25 cellular contexts compared by ENCODE assay signal in genomic region chr7:151138541-151138910, GRCh38. TPM values are rescaled to one million over a fixed set of nuclear protein-coding genes. Genes with fewer than 3 reads are reported as not detected.
DNase-seq lines count a peak whose midpoint lies in the region; ATAC-seq and TF ChIP-seq lines count a peak whose summit lies in the region.
"Had no signal": no experiment of that assay in that cellular context is flagged by ENCODE, and none has a peak within 500 bp of the region (broad histone marks: within the 10 kb centered on the region; RNA-seq: fewer than 3 reads in every experiment).

No MANE protein-coding gene starts in this region.

- H3K9ac ChIP-seq in HUES6 (ENCODE audit: low read length): no peak overlapping the region
- H3K9ac ChIP-seq in iPS-15b (ENCODE audit: low read depth, low read length): no peak overlapping the region
- H3K9ac ChIP-seq: GM23248 had no signal

- H3K27me3 ChIP-seq in HUES6 (ENCODE audit: control insufficient read depth, insufficient read depth, low read length) (peaks cover 38% of the 10 kb centered on the region), iPS-15b (ENCODE audit: control insufficient read depth, insufficient read depth, low read length) (peaks cover 25% of the 10 kb centered on the region), breast epithelium (no peaks in the 10 kb centered on the region)

- no peaks in the 10 kb centered on the region for H3K4me1 Mint-ChIP-seq in activated T-cell treated with anti-CD3 and anti-CD28 coated beads, Interleukin-2, amount 50 U/mL, for 4 hours (ENCODE audit: low read depth)
- H3K4me1 Mint-ChIP-seq in progenitor cell of endocrine pancreas (ENCODE audit: low read depth): peaks cover 28% of the 10 kb centered on the region
- H3K4me1 Mint-ChIP-seq: activated CD4-positive, alpha-beta T cell treated with anti-CD3 and anti-CD28 coated beads, Interleukin-2, amount 10 ng/mL, durations not matched to agents 24 days and 14 days; activated CD8-positive, alpha-beta memory T cell treated with anti-CD3 and anti-CD28 coated beads, Interleukin-2, amount 10 ng/mL, durations not matched to agents 7 days and 5 days; T-cell had no signal

- no peak for ATAC-seq in activated T-cell treated with anti-CD3 and anti-CD28 coated beads, Interleukin-2, amount 50 U/mL, for 4 hours
- ATAC-seq in HG03097 (IDR thresholded peaks at IDR 0.05; ENCODE audit: low FRiP score, unreplicated experiment): no peak
- ATAC-seq: activated CD8-positive, alpha-beta memory T cell treated with anti-CD3 and anti-CD28 coated beads, Interleukin-2, amount 10 ng/mL, durations not matched to agents 7 days and 5 days; lower lobe of right lung; T-cell had no signal

- TF ChIP-seq CTCF in progenitor cell of endocrine pancreas (IDR thresholded peaks at IDR 0.05; ENCODE audit: unreplicated experiment) (no peak), breast epithelium (IDR thresholded peaks at IDR 0.05) (no peak)

- intact Hi-C loops in breast epithelium (cut with DNase I; ENCODE audit: low total_unique reads): no loop called here

- H3K4me3 ChIP-seq in HUES6 (ENCODE audit: low read depth, low read length) (peak overlapping the region; percentile 19), iPS-15b (ENCODE audit: low read depth, low read length) (peak overlapping the region; percentile 35), breast epithelium (no peak overlapping the region)
- H3K4me3 ChIP-seq: A549, GM23248, lower lobe of right lung had no signal

- peak; percentile 3 for DNase-seq in activated T-cell treated with anti-CD3 and anti-CD28 coated beads, Interleukin-2, amount 50 U/mL, for 4 hours
- no peak for DNase-seq in activated T-cell treated with anti-CD3 and anti-CD28 coated beads, Interleukin-2, amount 50 U/mL, for 48 hours
- DNase-seq in progenitor cell of endocrine pancreas (ENCODE audit: low spot score, unreplicated experiment) (no peak), breast epithelium (ENCODE audit: low spot score in 2 of 2) (no peak), anterior cingulate cortex (lab: John Stamatoyannopoulos, UW) (no peak)
- DNase-seq: activated CD4-positive, alpha-beta T cell treated with anti-CD3 and anti-CD28 coated beads, Interleukin-2, amount 10 ng/mL, durations not matched to agents 24 days and 14 days; activated CD8-positive, alpha-beta memory T cell treated with anti-CD3 and anti-CD28 coated beads, Interleukin-2, amount 10 ng/mL, durations not matched to agents 7 days and 5 days; activated gamma-delta T cell treated with Interleukin-2 at 50 U/mL for 16 hours; COR-L47; GM23248; Karpas-422; lower lobe of right lung; NCI-H187 treated with DMSO at 0.1 percent for 48 hours; NCI-H2227 treated with DMSO at 0.1 percent for 48 hours; NCI-H748 treated with DMSO at 0.1 percent for 48 hours; SHP77 treated with DMSO at 0.1 percent for 48 hours; stimulated activated CD4-positive, alpha-beta T cell treated with anti-CD3 and anti-CD28 coated beads, Interleukin-15, amount 100 ng/mL, for 24 hours; T-cell had no signal

- H3K27ac ChIP-seq in HUES6 (ENCODE audit: low read depth, low read length): no peak overlapping the region
- no peak overlapping the region for H3K27ac ChIP-seq in breast epithelium
- H3K27ac ChIP-seq: A549, GM23248, lower lobe of right lung had no signal

- H3K36me3 ChIP-seq in HUES6 (ENCODE audit: control insufficient read depth, insufficient read depth, low read length) (peaks cover 60% of the 10 kb centered on the region), iPS-15b (ENCODE audit: control insufficient read depth, insufficient read depth, low read length) (peaks cover 3% of the 10 kb centered on the region), breast epithelium (peaks cover 10% of the 10 kb centered on the region)

- H3K36me3 Mint-ChIP-seq in activated T-cell treated with anti-CD3 and anti-CD28 coated beads, Interleukin-2, amount 50 U/mL, for 4 hours (ENCODE audit: insufficient read depth): peaks cover 15% of the 10 kb centered on the region
- peaks cover 17% of the 10 kb centered on the region for H3K36me3 Mint-ChIP-seq in progenitor cell of endocrine pancreas (ENCODE audit: insufficient read depth)
- H3K36me3 Mint-ChIP-seq: activated CD8-positive, alpha-beta memory T cell treated with anti-CD3 and anti-CD28 coated beads, Interleukin-2, amount 10 ng/mL, durations not matched to agents 7 days and 5 days had no signal

- no peaks in the 10 kb centered on the region for H3K27me3 Mint-ChIP-seq in activated T-cell treated with anti-CD3 and anti-CD28 coated beads, Interleukin-2, amount 50 U/mL, for 4 hours (ENCODE audit: low read depth)
- no peaks in the 10 kb centered on the region for H3K27me3 Mint-ChIP-seq in progenitor cell of endocrine pancreas
- H3K27me3 Mint-ChIP-seq: activated CD4-positive, alpha-beta T cell treated with anti-CD3 and anti-CD28 coated beads, Interleukin-2, amount 10 ng/mL, durations not matched to agents 24 days and 14 days; activated CD8-positive, alpha-beta memory T cell treated with anti-CD3 and anti-CD28 coated beads, Interleukin-2, amount 10 ng/mL, durations not matched to agents 7 days and 5 days; T-cell had no signal

- no peak overlapping the region for H3K4me3 Mint-ChIP-seq in activated T-cell treated with anti-CD3 and anti-CD28 coated beads, Interleukin-2, amount 50 U/mL, for 4 hours
- no peak overlapping the region for H3K4me3 Mint-ChIP-seq in progenitor cell of endocrine pancreas (ENCODE audit: low read depth)
- H3K4me3 Mint-ChIP-seq: activated CD4-positive, alpha-beta T cell treated with anti-CD3 and anti-CD28 coated beads, Interleukin-2, amount 10 ng/mL, durations not matched to agents 24 days and 14 days; activated CD8-positive, alpha-beta memory T cell treated with anti-CD3 and anti-CD28 coated beads, Interleukin-2, amount 10 ng/mL, durations not matched to agents 7 days and 5 days; T-cell had no signal

- peaks cover 34% of the 10 kb centered on the region for H3K4me1 ChIP-seq in HUES6 (ENCODE audit: control insufficient read depth, insufficient read depth, low read length)
- peaks cover 7% of the 10 kb centered on the region for H3K4me1 ChIP-seq in iPS-15b (ENCODE audit: control insufficient read depth, insufficient read depth, low read length)
- no peaks in the 10 kb centered on the region for H3K4me1 ChIP-seq in breast epithelium
- H3K4me1 ChIP-seq: A549, lower lobe of right lung had no signal

- H3K9me3 ChIP-seq in HUES6 (ENCODE audit: control insufficient read depth, insufficient read depth, low read depth, low read length) (no peaks in the 10 kb centered on the region), iPS-15b (ENCODE audit: control insufficient read depth, insufficient read depth, low read length) (no peaks in the 10 kb centered on the region), breast epithelium (no peaks in the 10 kb centered on the region)
- H3K9me3 ChIP-seq: A549, lower lobe of right lung had no signal

- TF ChIP-seq POLR2A in breast epithelium (IDR thresholded peaks at IDR 0.05): no peak

- no peaks in the 10 kb centered on the region for H3K9me3 Mint-ChIP-seq in activated T-cell treated with anti-CD3 and anti-CD28 coated beads, Interleukin-2, amount 50 U/mL, for 4 hours
- no peaks in the 10 kb centered on the region for H3K9me3 Mint-ChIP-seq in progenitor cell of endocrine pancreas (ENCODE audit: low read depth)
- H3K9me3 Mint-ChIP-seq: activated CD4-positive, alpha-beta T cell treated with anti-CD3 and anti-CD28 coated beads, Interleukin-2, amount 10 ng/mL, durations not matched to agents 24 days and 14 days; T-cell had no signal

- H3K27ac Mint-ChIP-seq in progenitor cell of endocrine pancreas: peak overlapping the region; percentile 3
- H3K27ac Mint-ChIP-seq: activated CD4-positive, alpha-beta T cell treated with anti-CD3 and anti-CD28 coated beads, Interleukin-2, amount 10 ng/mL, durations not matched to agents 24 days and 14 days; activated CD8-positive, alpha-beta memory T cell treated with anti-CD3 and anti-CD28 coated beads, Interleukin-2, amount 10 ng/mL, durations not matched to agents 7 days and 5 days; T-cell had no signal

RNA-seq across cellular contexts. Expression of gene GBX1, which starts 29.0 kb away (rescaled TPM):
- not detected for total RNA-seq in activated T-cell treated with anti-CD3 and anti-CD28 coated beads, Interleukin-2, amount 50 U/mL, for 4 hours
- total RNA-seq in progenitor cell of endocrine pancreas (2.0 and 2.1 TPM in 2 replicates), breast epithelium (not detected)
- total RNA-seq: activated CD4-positive, alpha-beta T cell treated with anti-CD3 and anti-CD28 coated beads, Interleukin-2, amount 10 ng/mL, durations not matched to agents 24 days and 14 days; activated CD8-positive, alpha-beta memory T cell treated with anti-CD3 and anti-CD28 coated beads, Interleukin-2, amount 10 ng/mL, durations not matched to agents 7 days and 5 days; aorta; fibroblast of lung; GM23248; lower lobe of right lung; omental fat pad; T-cell had no signal

RNA-seq across cellular contexts. Expression of gene ASB10, which starts 48.5 kb away (rescaled TPM):
- total RNA-seq in activated T-cell treated with anti-CD3 and anti-CD28 coated beads, Interleukin-2, amount 50 U/mL, for 4 hours: not detected
- total RNA-seq in progenitor cell of endocrine pancreas (not detected in 2 replicates), breast epithelium (not detected)
- total RNA-seq: activated CD4-positive, alpha-beta T cell treated with anti-CD3 and anti-CD28 coated beads, Interleukin-2, amount 10 ng/mL, durations not matched to agents 24 days and 14 days; activated CD8-positive, alpha-beta memory T cell treated with anti-CD3 and anti-CD28 coated beads, Interleukin-2, amount 10 ng/mL, durations not matched to agents 7 days and 5 days; aorta; fibroblast of lung; GM23248; lower lobe of right lung; omental fat pad; T-cell had no signal

RNA-seq across cellular contexts. Expression of gene AGAP3, which starts 52.3 kb away (rescaled TPM):
- 10 to 100 TPM; 29.7 to 46.3 (median 35.1) TPM for total RNA-seq in activated T-cell treated with anti-CD3 and anti-CD28 coated beads, Interleukin-2, amount 50 U/mL, for 4 hours
- total RNA-seq in progenitor cell of endocrine pancreas (112 and 114 TPM in 2 replicates), breast epithelium (10 to 100 TPM; 47.2 to 58.1 (median 55.1) TPM)

RNA-seq across cellular contexts. Expression of gene TMUB1, which starts 55.2 kb away (rescaled TPM):
- total RNA-seq in activated T-cell treated with anti-CD3 and anti-CD28 coated beads, Interleukin-2, amount 50 U/mL, for 4 hours: 10 to 100 TPM; 70.3 to 85.3 (median 71.8) TPM
- 40.4 and 48.6 TPM in 2 replicates for total RNA-seq in progenitor cell of endocrine pancreas
- 10 to 100 TPM; 32.1 to 36.1 (median 35.0) TPM for total RNA-seq in breast epithelium

RNA-seq across cellular contexts. Expression of gene FASTK, which starts 57.9 kb away (rescaled TPM):
- 100 to 1,000 TPM in 2 of 3 donors, 10 to 100 TPM in 1; 96.5 to 111 (median 104) TPM for total RNA-seq in activated T-cell treated with anti-CD3 and anti-CD28 coated beads, Interleukin-2, amount 50 U/mL, for 4 hours
- total RNA-seq in progenitor cell of endocrine pancreas (75.0 and 81.9 TPM in 2 replicates), breast epithelium (10 to 100 TPM; 45.6 to 63.5 (median 60.0) TPM)

Comparison
In these comparisons a context has a peak if more than half of its experiments do, and no peak if none do; other contexts are left out.
1. H3K4me3 ChIP-seq: peak in HUES6 (single experiment) and iPS-15b (single experiment); none in breast epithelium (0 of 3).